In genomic region chr9:27367922-27368316, GRCh38 we compare ENCODE assay signal across 10 cellular contexts.
DNase-seq lines count a peak whose midpoint lies in the region; ATAC-seq and TF ChIP-seq lines count a peak whose summit lies in the region.
"Had no signal": no experiment of that assay in that cellular context is flagged by ENCODE, and none has a peak within 500 bp of the region (broad histone marks: within the 10 kb centered on the region; RNA-seq: fewer than 3 reads in every experiment).

No MANE protein-coding gene starts in this region.

- H3K27ac Mint-ChIP-seq in activated B cell treated with CpG ODN at 0.5 μM for 24 hours: peak overlapping the region; percentile 15
- H3K27ac Mint-ChIP-seq in stimulated activated memory B cell treated with anti-CD40 and anti-IgM and Interleukin-4, amounts not matched to agents 10 μg/mL and 1 μg/mL and 100 μg/mL, for 72 hours: peak overlapping the region; percentile 55

- POLR2A ChIA-PET in activated B cell treated with CpG ODN at 0.5 μM for 24 hours (lab: Charles Lee): interaction anchor here (1.2 to 4.9 kb wide), 3 partner anchors 10 to 161 kb away, joined by 4 to 37 read pairs (median 26); partner anchors contain the start of gene MOB3B

- H3K9me3 Mint-ChIP-seq in activated B cell treated with CpG ODN at 0.5 μM for 24 hours: no peaks in the 10 kb centered on the region
- no peaks in the 10 kb centered on the region for H3K9me3 Mint-ChIP-seq in stimulated activated memory B cell treated with anti-CD40 and anti-IgM and Interleukin-4, amounts not matched to agents 10 μg/mL and 1 μg/mL and 100 μg/mL, for 72 hours
- H3K9me3 Mint-ChIP-seq: effector memory CD8-positive, alpha-beta T cell had no signal

- intact Hi-C loops in activated B cell treated with CpG ODN at 0.5 μM for 24 hours (cut with micrococcal nuclease): loop anchor here (1.0 to 5.0 kb wide), 6 partner anchors 15 to 161 kb away; partner anchors contain the start of gene MOB3B

- H3K27me3 Mint-ChIP-seq in activated B cell treated with CpG ODN at 0.5 μM for 24 hours: no peaks in the 10 kb centered on the region
- no peaks in the 10 kb centered on the region for H3K27me3 Mint-ChIP-seq in stimulated activated memory B cell treated with anti-CD40 and anti-IgM and Interleukin-4, amounts not matched to agents 10 μg/mL and 1 μg/mL and 100 μg/mL, for 72 hours

- ATAC-seq in activated B cell treated with CpG ODN at 0.5 μM for 24 hours (ENCODE audit: low read depth): no peak
- ATAC-seq in stimulated activated memory B cell treated with anti-CD40 and anti-IgM and Interleukin-4, amounts not matched to agents 10 μg/mL and 1 μg/mL and 100 μg/mL, for 72 hours: peak; percentile 48
- ATAC-seq in HG02981 (IDR thresholded peaks at IDR 0.05; ENCODE audit: unreplicated experiment): no peak
- ATAC-seq: effector memory CD8-positive, alpha-beta T cell had no signal

- no peaks in the 10 kb centered on the region for H3K36me3 Mint-ChIP-seq in activated B cell treated with CpG ODN at 0.5 μM for 24 hours (ENCODE audit: low read depth)
- H3K36me3 Mint-ChIP-seq in stimulated activated memory B cell treated with anti-CD40 and anti-IgM and Interleukin-4, amounts not matched to agents 10 μg/mL and 1 μg/mL and 100 μg/mL, for 72 hours: no peaks in the 10 kb centered on the region

- H3K4me3 Mint-ChIP-seq in activated B cell treated with CpG ODN at 0.5 μM for 24 hours: peak overlapping the region; percentile 1
- H3K4me3 Mint-ChIP-seq in stimulated activated memory B cell treated with anti-CD40 and anti-IgM and Interleukin-4, amounts not matched to agents 10 μg/mL and 1 μg/mL and 100 μg/mL, for 72 hours: no peak overlapping the region
- H3K4me3 Mint-ChIP-seq: effector memory CD8-positive, alpha-beta T cell had no signal

- TF ChIP-seq CTCF in activated B cell treated with CpG ODN at 0.5 μM for 24 hours (IDR thresholded peaks at IDR 0.05): no peak
- TF ChIP-seq CTCF in fibroblast of villous mesenchyme (IDR thresholded peaks at IDR 0.05; ENCODE audit: insufficient read depth, low read depth, low read length): no peak

- H3K4me1 Mint-ChIP-seq in activated B cell treated with CpG ODN at 0.5 μM for 24 hours: peaks cover 73% of the 10 kb centered on the region
- peaks cover 66% of the 10 kb centered on the region for H3K4me1 Mint-ChIP-seq in stimulated activated memory B cell treated with anti-CD40 and anti-IgM and Interleukin-4, amounts not matched to agents 10 μg/mL and 1 μg/mL and 100 μg/mL, for 72 hours

- H3K4me3 ChIP-seq in fibroblast of villous mesenchyme (ENCODE audit: low read depth, low read length): no peak overlapping the region

- DNase-seq in CD1c-positive myeloid dendritic cell (ENCODE audit: extremely low spot score) (peak; percentile 50), activated B cell treated with CpG ODN at 0.5 μM for 24 hours (no peak), fibroblast of villous mesenchyme (ENCODE audit: low read depth) (peak; percentile 92), NCI-H2227 treated with DMSO at 0.1 percent for 48 hours (lab: John Stamatoyannopoulos, UW) (no peak), NCI-H2196 (lab: John Stamatoyannopoulos, UW; ENCODE audit: unreplicated experiment) (no peak), HuH-7 (ENCODE audit: low spot score) (no peak)
- DNase-seq: effector memory CD8-positive, alpha-beta T cell; NCI-H1930 had no signal

- CTCF ChIA-PET in activated B cell treated with CpG ODN at 0.5 μM for 24 hours (lab: Charles Lee): interaction anchor here (1.2 to 3.1 kb wide), 3 partner anchors 19 to 162 kb away, joined by 3 to 14 read pairs (median 9); partner anchors contain the start of gene MOB3B

Comparison
In these comparisons a context has a peak if more than half of its experiments do, and no peak if none do; other contexts are left out.
1. DNase-seq: peak in CD1c-positive myeloid dendritic cell (single experiment) and fibroblast of villous mesenchyme (single experiment); none in activated B cell treated with CpG ODN at 0.5 μM for 24 hours (single experiment), NCI-H2227 treated with DMSO at 0.1 percent for 48 hours (single experiment), NCI-H2196 (single experiment) and HuH-7 (single experiment).